In genomic region chr7:69739906-69740545, GRCh38 we compare ENCODE assay signal across 8 cellular contexts.
DNase-seq lines count a peak whose midpoint lies in the region; ATAC-seq, FAIRE-seq and TF ChIP-seq lines count a peak whose summit lies in the region.

No MANE protein-coding gene starts in this region.

- no peaks in the 10 kb centered on the region for H3K36me3 ChIP-seq in BLaER1 treated with 17β-estradiol and CSF1 and Interleukin-3, amounts not matched to agents 10 nM and 100 nM
- H3K36me3 ChIP-seq in bronchial epithelial cell (ENCODE audit: control insufficient read depth, insufficient read depth, low read length): no peaks in the 10 kb centered on the region

- peak overlapping the region in 9 of 11 experiments; percentile 14 to 95 (median 69); a peak in 18 of 22 replicates for H3K27ac ChIP-seq in BLaER1 treated with 17β-estradiol and CSF1 and Interleukin-3, amounts not matched to agents 10 nM and 100 nM

- DNase-seq in bronchial epithelial cell (ENCODE audit: low read depth): no peak
- peak; percentile 70 for DNase-seq in pons (ENCODE audit: low spot score)
- DNase-seq in COLO668 (lab: John Stamatoyannopoulos, UW; ENCODE audit: unreplicated experiment): no peak
- DNase-seq in stimulated activated CD4-positive, alpha-beta T cell treated with anti-CD3 and anti-CD28 coated beads, Interleukin-15, amount 100 ng/mL, for 24 hours: no peak
- no peak for DNase-seq in stimulated activated CD4-positive, alpha-beta T cell treated with anti-CD3 and anti-CD28 coated beads, Interleukin-4, amount 100 ng/mL, for 4 hours

- no peak for TF ChIP-seq CTCF in bronchial epithelial cell (IDR thresholded peaks at IDR 0.05; ENCODE audit: insufficient read depth, low read length, severe bottlenecking)

- no peaks in the 10 kb centered on the region for H3K27me3 ChIP-seq in BLaER1 treated with 17β-estradiol and CSF1 and Interleukin-3, amounts not matched to agents 10 nM and 100 nM
- no peaks in the 10 kb centered on the region for H3K27me3 ChIP-seq in bronchial epithelial cell (ENCODE audit: control insufficient read depth, insufficient read depth, low read length)

- H3K9ac ChIP-seq in BLaER1 treated with 17β-estradiol and CSF1 and Interleukin-3, amounts not matched to agents 10 nM and 100 nM: peak overlapping the region in 8 of 11 experiments; percentile 17 to 81 (median 59); a peak in 14 of 22 replicates

- ATAC-seq in GM19395 (IDR thresholded peaks at IDR 0.05; ENCODE audit: unreplicated experiment) (peak; percentile 40), HG03432 (IDR thresholded peaks at IDR 0.05; ENCODE audit: unreplicated experiment) (peak; percentile 44)

- H3K9me3 ChIP-seq in BLaER1 treated with 17β-estradiol and CSF1 and Interleukin-3, amounts not matched to agents 10 nM and 100 nM (replicated peaks in 1 of 11): no peaks in the 10 kb centered on the region

- H3K4me2 ChIP-seq in BLaER1 treated with 17β-estradiol and CSF1 and Interleukin-3, amounts not matched to agents 10 nM and 100 nM: peak overlapping the region; percentile 65 to 89 (median 75)

- peaks cover 47 to 82% (median 71%) of the 10 kb centered on the region in 10 experiments for H3K4me1 ChIP-seq in BLaER1 treated with 17β-estradiol and CSF1 and Interleukin-3, amounts not matched to agents 10 nM and 100 nM

- peaks cover 16 to 88% (median 48%) of the 10 kb centered on the region in 11 experiments; a peak in 18 of 22 replicates for H4K20me1 ChIP-seq in BLaER1 treated with 17β-estradiol and CSF1 and Interleukin-3, amounts not matched to agents 10 nM and 100 nM

- FAIRE-seq in bronchial epithelial cell (lab: Jason Lieb, UNC): peak; percentile 40

- H3K4me3 ChIP-seq in BLaER1 treated with 17β-estradiol and CSF1 and Interleukin-3, amounts not matched to agents 10 nM and 100 nM: peak overlapping the region in 4 of 10 experiments; percentile 2 to 39 (median 20); a peak in 4 of 20 replicates
- H3K4me3 ChIP-seq in bronchial epithelial cell (ENCODE audit: low read depth, low read length): no peak overlapping the region
